17 cellular contexts compared by ENCODE assay signal in the genomic region with DNA sequence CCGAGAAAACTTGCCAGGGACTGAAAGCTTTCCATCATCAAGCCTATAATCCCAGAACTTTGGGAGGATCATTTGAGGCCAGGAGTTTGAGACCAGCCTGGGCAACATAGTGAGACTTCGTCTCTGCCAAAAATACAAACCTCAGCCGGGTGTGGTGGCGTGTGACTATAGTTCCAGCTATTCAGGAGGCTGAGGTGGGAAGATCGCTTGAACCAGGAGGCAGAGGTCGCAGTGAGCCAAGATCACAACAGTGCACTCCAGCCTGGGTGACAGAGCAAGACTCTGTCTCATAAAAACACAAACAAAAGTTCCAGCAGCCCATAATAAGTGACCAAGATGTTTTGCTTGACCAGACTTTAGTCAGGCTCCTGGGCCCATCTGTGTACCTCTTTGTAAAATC. TPM values are rescaled to one million over a fixed set of nuclear protein-coding genes. Genes with fewer than 3 reads are reported as not detected.
DNase-seq lines count a peak whose midpoint lies in the region; ATAC-seq lines count a peak whose summit lies in the region.
"Had no signal": no experiment of that assay in that cellular context is flagged by ENCODE, and none has a peak within 500 bp of the region (broad histone marks: within the 10 kb centered on the region; RNA-seq: fewer than 3 reads in every experiment).

No MANE protein-coding gene starts in this region.

- H3K4me1 Mint-ChIP-seq in T-helper 2 cell treated with Interferon-gamma antibody and Interleukin-4, amounts not matched to agents 5 μg/mL and 100 μg/mL, for 36 hours (ENCODE audit: low read depth), result peaks cover 33% of the 10 kb centered on the region

- no peaks in the 10 kb centered on the region for H3K27me3 Mint-ChIP-seq in T-helper 2 cell treated with Interferon-gamma antibody and Interleukin-4, amounts not matched to agents 5 μg/mL and 100 μg/mL, for 36 hours (ENCODE audit: low read depth)
- H3K27me3 Mint-ChIP-seq: activated naive CD8-positive, alpha-beta T cell had no signal

- no peak for DNase-seq in T-helper 2 cell treated with Interferon-gamma antibody and Interleukin-4, amounts not matched to agents 5 μg/mL and 100 μg/mL, for 36 hours (ENCODE audit: low spot score)
- DNase-seq in T-helper 2 cell (no peak), SW480 (ENCODE audit: low spot score) (peak; percentile 24), islet precursor cell (peak; percentile 40)
- DNase-seq in stimulated activated CD4-positive, alpha-beta T cell treated with anti-CD3 and anti-CD28 coated beads, Interleukin-12 subunit alpha, Interleukin-12 subunit beta, amount 100 ng/mL, for 4 hours, result no peak
- DNase-seq in stimulated activated CD4-positive, alpha-beta T cell treated with anti-CD3 and anti-CD28 coated beads, Interleukin-2, amount 100 ng/mL, for 24 hours, result no peak
- DNase-seq: 8988T; activated CD4-positive, alpha-beta T cell treated with anti-CD3 and anti-CD28 coated beads for 4 hours; endodermal cell; GF-D8; NCI-H2081 treated with DMSO at 0.1 percent for 48 hours; RPMI8226; T-helper 9 cell had no signal

- H3K36me3 ChIP-seq in skeletal muscle satellite cell (ENCODE audit: insufficient read depth, low read length), result peaks cover 40% of the 10 kb centered on the region

- ATAC-seq in HG03025 (IDR thresholded peaks at IDR 0.05; ENCODE audit: low FRiP score, unreplicated experiment), result no peak

- no peak overlapping the region for H3K4me3 ChIP-seq in skeletal muscle satellite cell (ENCODE audit: low read length)
- H3K4me3 ChIP-seq: cardiac muscle cell had no signal

- peaks cover 53% of the 10 kb centered on the region for H3K4me1 ChIP-seq in skeletal muscle satellite cell (ENCODE audit: control insufficient read depth, insufficient read depth, low read length)

- H3K4me2 ChIP-seq in skeletal muscle satellite cell (ENCODE audit: low read length), result peak overlapping the region; percentile 97

- peak overlapping the region; percentile 41 for H3K27ac Mint-ChIP-seq in T-helper 2 cell treated with Interferon-gamma antibody and Interleukin-4, amounts not matched to agents 5 μg/mL and 100 μg/mL, for 36 hours
- H3K27ac Mint-ChIP-seq: endodermal cell had no signal

- no peak overlapping the region for H3K4me3 Mint-ChIP-seq in T-helper 2 cell treated with Interferon-gamma antibody and Interleukin-4, amounts not matched to agents 5 μg/mL and 100 μg/mL, for 36 hours
- H3K4me3 Mint-ChIP-seq: activated naive CD8-positive, alpha-beta T cell; endodermal cell had no signal

- H3K9ac ChIP-seq in skeletal muscle satellite cell (ENCODE audit: low read depth, low read length), result peak overlapping the region; percentile 92

- no peaks in the 10 kb centered on the region for H3K9me3 Mint-ChIP-seq in T-helper 2 cell treated with Interferon-gamma antibody and Interleukin-4, amounts not matched to agents 5 μg/mL and 100 μg/mL, for 36 hours
- H3K9me3 Mint-ChIP-seq: endodermal cell had no signal

- H3K36me3 Mint-ChIP-seq in T-helper 2 cell treated with Interferon-gamma antibody and Interleukin-4, amounts not matched to agents 5 μg/mL and 100 μg/mL, for 36 hours (ENCODE audit: low read depth), result peaks cover 23% of the 10 kb centered on the region
- H3K36me3 Mint-ChIP-seq: activated naive CD8-positive, alpha-beta T cell had no signal

- H3K9me3 ChIP-seq in skeletal muscle satellite cell (replicated peaks; ENCODE audit: low read length), result no peaks in the 10 kb centered on the region

- H3K27me3 ChIP-seq in skeletal muscle satellite cell (ENCODE audit: control insufficient read depth, insufficient read depth, low read length), result no peaks in the 10 kb centered on the region
- H3K27me3 ChIP-seq: cardiac muscle cell had no signal

RNA-seq across cellular contexts. Expression of a gene that starts 1.9 kb away (rescaled TPM):
- 27.3 and 40.1 TPM in 2 replicates for total RNA-seq in skeletal muscle satellite cell (2012; rRNA removed)

Comparison
In these comparisons a context has a peak if more than half of its experiments do, and no peak if none do; other contexts are left out.
1. DNase-seq: peak in SW480 (single experiment) and islet precursor cell (single experiment); none in T-helper 2 cell treated with Interferon-gamma antibody and Interleukin-4, amounts not matched to agents 5 μg/mL and 100 μg/mL, for 36 hours (single experiment), T-helper 2 cell (0 of 5), stimulated activated CD4-positive, alpha-beta T cell treated with anti-CD3 and anti-CD28 coated beads, Interleukin-12 subunit alpha, Interleukin-12 subunit beta, amount 100 ng/mL, for 4 hours (single experiment) and stimulated activated CD4-positive, alpha-beta T cell treated with anti-CD3 and anti-CD28 coated beads, Interleukin-2, amount 100 ng/mL, for 24 hours (0 of 2).